ENCODE assay signal across 18 cellular contexts in genomic region chr13:58908019-58908679, GRCh38.
"Had no signal": no experiment of that assay in that cellular context is flagged by ENCODE, and none has a peak within 500 bp of the region (broad histone marks: within the 10 kb centered on the region; RNA-seq: fewer than 3 reads in every experiment).

No MANE protein-coding gene starts in this region.

- H3K27me3 Mint-ChIP-seq: activated CD4-positive, alpha-beta memory T cell treated with anti-CD3 and anti-CD28 coated beads, Interleukin-2, amount 10 ng/mL, durations not matched to agents 7 days and 5 days; activated CD4-positive, alpha-beta T cell treated with anti-CD3 and anti-CD28 coated beads, Interleukin-2, amount 10 ng/mL, durations not matched to agents 24 days and 14 days; brain; memory B cell had no signal

- ATAC-seq: activated naive CD4-positive, alpha-beta T cell treated with anti-CD3 and anti-CD28 coated beads, Interleukin-2, amount 50 U/mL, for 72 hours; heart left ventricle; left colon; pancreas; psoas muscle had no signal

- H3K27me3 ChIP-seq: heart left ventricle, pancreas, right atrium auricular region, spleen, upper lobe of left lung had no signal

- H3K4me1 Mint-ChIP-seq: activated CD4-positive, alpha-beta memory T cell treated with anti-CD3 and anti-CD28 coated beads, Interleukin-2, amount 10 ng/mL, durations not matched to agents 7 days and 5 days; activated CD4-positive, alpha-beta T cell treated with anti-CD3 and anti-CD28 coated beads, Interleukin-2, amount 10 ng/mL, durations not matched to agents 24 days and 14 days; memory B cell; nephron had no signal

- H3K9me3 Mint-ChIP-seq: activated CD4-positive, alpha-beta memory T cell treated with anti-CD3 and anti-CD28 coated beads, Interleukin-2, amount 10 ng/mL, durations not matched to agents 7 days and 5 days; activated CD4-positive, alpha-beta T cell treated with anti-CD3 and anti-CD28 coated beads, Interleukin-2, amount 10 ng/mL, durations not matched to agents 24 days and 14 days; brain had no signal

- H3K9me3 ChIP-seq: pancreas, psoas muscle, right atrium auricular region, upper lobe of left lung had no signal

- DNase-seq: activated CD4-positive, alpha-beta memory T cell treated with anti-CD3 and anti-CD28 coated beads, Interleukin-2, amount 10 ng/mL, durations not matched to agents 7 days and 5 days; activated CD4-positive, alpha-beta T cell treated with anti-CD3 and anti-CD28 coated beads, Interleukin-2, amount 10 ng/mL, durations not matched to agents 24 days and 14 days; aorta; heart left ventricle; islet precursor cell; left colon; pancreas; psoas muscle; spleen; stimulated activated CD4-positive, alpha-beta T cell treated with anti-CD3 and anti-CD28 coated beads, Interleukin-4, amount 100 ng/mL, for 1 hour; stimulated activated naive CD4-positive, alpha-beta T cell treated with Interleukin-2 at 50 U/mL for 16 hours; upper lobe of left lung had no signal

- H3K4me1 ChIP-seq: pancreas, psoas muscle, right atrium auricular region, spleen, upper lobe of left lung had no signal

- H3K36me3 Mint-ChIP-seq: activated naive CD4-positive, alpha-beta T cell treated with anti-CD3 and anti-CD28 coated beads, Interleukin-2, amount 50 U/mL, for 72 hours; brain; memory B cell had no signal

- H3K36me3 ChIP-seq: heart left ventricle, pancreas, right atrium auricular region, spleen, upper lobe of left lung had no signal

- H3K4me3 ChIP-seq: heart left ventricle, pancreas, psoas muscle, right atrium auricular region, spleen, upper lobe of left lung had no signal

- FAIRE-seq: pancreas had no signal

- H3K27ac ChIP-seq: epithelial cell of prostate, heart left ventricle, pancreas, psoas muscle, right atrium auricular region, spleen, upper lobe of left lung had no signal

- H3K27ac Mint-ChIP-seq: activated CD4-positive, alpha-beta memory T cell treated with anti-CD3 and anti-CD28 coated beads, Interleukin-2, amount 10 ng/mL, durations not matched to agents 7 days and 5 days; activated CD4-positive, alpha-beta T cell treated with anti-CD3 and anti-CD28 coated beads, Interleukin-2, amount 10 ng/mL, durations not matched to agents 24 days and 14 days; activated naive CD4-positive, alpha-beta T cell treated with anti-CD3 and anti-CD28 coated beads, Interleukin-2, amount 50 U/mL, for 72 hours; brain; memory B cell; nephron had no signal

- H3K4me3 Mint-ChIP-seq: activated CD4-positive, alpha-beta memory T cell treated with anti-CD3 and anti-CD28 coated beads, Interleukin-2, amount 10 ng/mL, durations not matched to agents 7 days and 5 days; activated CD4-positive, alpha-beta T cell treated with anti-CD3 and anti-CD28 coated beads, Interleukin-2, amount 10 ng/mL, durations not matched to agents 24 days and 14 days; brain; memory B cell; nephron had no signal
